Comparison of ENCODE assay signal across 8 cellular contexts in genomic region chr11:110431212-110432073, GRCh38. TPM values are rescaled to one million over a fixed set of nuclear protein-coding genes. Genes with fewer than 3 reads are reported as not detected.
DNase-seq lines count a peak whose midpoint lies in the region; ATAC-seq and TF ChIP-seq lines count a peak whose summit lies in the region.

No MANE protein-coding gene starts in this region.

- H3K4me3 ChIP-seq in MM.1S (ENCODE audit: low read length) = peak overlapping the region; percentile 81
- peak overlapping the region; percentile 80 to 92 for H3K4me3 ChIP-seq in mucosa of rectum (ENCODE audit: low read length in 2 of 2)

- H2AFZ ChIP-seq in MM.1S (ENCODE audit: low read length) = peak overlapping the region; percentile 47; the same call in 1 of the 2 replicates

- H3K27me3 Mint-ChIP-seq in brain = peaks cover 13% of the 10 kb centered on the region

- H3K4me1 ChIP-seq in MM.1S (ENCODE audit: low read length) (peaks cover 11% of the 10 kb centered on the region), mucosa of rectum (ENCODE audit: control insufficient read depth in 2 of 2, insufficient read depth in 2 of 2, low read length in 2 of 2) (peaks cover 16 to 19% of the 10 kb centered on the region in 2 donors)

- peak; percentile 38 for DNase-seq in GM13977 (ENCODE audit: low spot score)
- peak; percentile 56 for DNase-seq in MM.1S
- no peak for DNase-seq in GF-D8 (lab: John Stamatoyannopoulos, UW)
- no peak for DNase-seq in cerebellar nuclear complex (lab: John Stamatoyannopoulos, UW)

- no peak for TF ChIP-seq CTCF in GM13977 (IDR thresholded peaks at IDR 0.05; ENCODE audit: extremely low read depth, insufficient read depth, missing control alignments)
- TF ChIP-seq CTCF in MM.1S (IDR thresholded peaks at IDR 0.05; ENCODE audit: low read length) = no peak
- no peak for TF ChIP-seq CTCF in brain (conservative IDR thresholded peaks at IDR 0.05)

- peaks cover 48% of the 10 kb centered on the region for H3K4me1 Mint-ChIP-seq in brain

- H3K36me3 ChIP-seq in MM.1S (replicated peaks; ENCODE audit: insufficient read depth, low read length) (no peaks in the 10 kb centered on the region), mucosa of rectum (ENCODE audit: control insufficient read depth in 2 of 2, insufficient read depth in 2 of 2, low read length in 2 of 2) (no peaks in the 10 kb centered on the region)

- H3K4me2 ChIP-seq in MM.1S (ENCODE audit: low read depth, low read length) = peak overlapping the region; percentile 76

- in situ Hi-C loops in GM13977 (cut with MboI; ENCODE audit: low pct_unique_long_range_greater_than_20kb, low sequenced_read_pairs, unreplicated experiment) = loop anchor here (10.0 to 25.0 kb wide), 2 partner anchors 227 to 1006 kb away; no protein-coding TSS in a partner anchor

- H3K9me3 ChIP-seq in MM.1S (replicated peaks; ENCODE audit: insufficient read depth, low read length) (no peaks in the 10 kb centered on the region), mucosa of rectum (ENCODE audit: control insufficient read depth in 2 of 2, low read length in 2 of 2) (no peaks in the 10 kb centered on the region)

- peaks cover 20% of the 10 kb centered on the region for H3F3A ChIP-seq in MM.1S (ENCODE audit: insufficient read depth, low read length)

- ATAC-seq in HG02840 (IDR thresholded peaks at IDR 0.05; ENCODE audit: low FRiP score, unreplicated experiment) = no peak
- no peak for ATAC-seq in GM18502 (IDR thresholded peaks at IDR 0.05; ENCODE audit: poor library complexity, unreplicated experiment)

- peak overlapping the region; percentile 95 to 99 (median 99) for H3K27ac Mint-ChIP-seq in brain

- peak overlapping the region; percentile 93; the same call in 1 of the 2 replicates for H3K9ac ChIP-seq in MM.1S (ENCODE audit: low read length)
- H3K9ac ChIP-seq in mucosa of rectum (ENCODE audit: low read depth in 1 of 2, low read length in 2 of 2) = peak overlapping the region; percentile 52 to 83

- H3K27ac ChIP-seq in MM.1S (ENCODE audit: low read length) (peak overlapping the region; percentile 60; the same call in 1 of the 2 replicates), mucosa of rectum (ENCODE audit: low read depth in 2 of 2, low read length in 2 of 2) (peak overlapping the region; percentile 77 to 87)

- no peaks in the 10 kb centered on the region for H3K9me2 ChIP-seq in MM.1S (replicated peaks; ENCODE audit: insufficient read depth, low read length)

- peaks cover 6% of the 10 kb centered on the region for H3K36me3 Mint-ChIP-seq in brain

- peaks cover 61% of the 10 kb centered on the region for H3K79me2 ChIP-seq in MM.1S (ENCODE audit: low read length)

- 0 out of 2 replicates have a peak, but pooled peaks cover 7% of the 10 kb centered on the region for H4K20me1 ChIP-seq in MM.1S (ENCODE audit: insufficient read depth, low read length)

- H3K4me3 Mint-ChIP-seq in brain = peak overlapping the region; percentile 98 to 100 (median 99)

- H3K27me3 ChIP-seq in MM.1S (replicated peaks; ENCODE audit: insufficient read depth, low read length) (no peaks in the 10 kb centered on the region), mucosa of rectum (ENCODE audit: control insufficient read depth in 2 of 2, insufficient read depth in 2 of 2, low read length in 2 of 2) (no peaks in the 10 kb centered on the region)

- H3K9me3 Mint-ChIP-seq in brain = no peaks in the 10 kb centered on the region

RNA-seq across cellular contexts. Expression of gene FDX1, which starts 1.7 kb away (rescaled TPM):
- 5.5 TPM for polyA plus RNA-seq in brain (ENCODE audit: insufficient read depth, low read depth, low replicate concordance)

Comparison
In these comparisons a context has a peak if more than half of its experiments do, and no peak if none do; other contexts are left out.
1. DNase-seq: peak in GM13977 (single experiment) and MM.1S (single experiment); none in GF-D8 (single experiment) and cerebellar nuclear complex (0 of 2).